Comparison of ENCODE assay signal across 12 cellular contexts in genomic region chr2:55862673-55863390, GRCh38.
DNase-seq lines count a peak whose midpoint lies in the region; ATAC-seq and TF ChIP-seq lines count a peak whose summit lies in the region.
"Had no signal": no experiment of that assay in that cellular context is flagged by ENCODE, and none has a peak within 500 bp of the region (broad histone marks: within the 10 kb centered on the region; RNA-seq: fewer than 3 reads in every experiment).

No MANE protein-coding gene starts in this region.

- no peaks in the 10 kb centered on the region for H3K27me3 ChIP-seq in foreskin keratinocyte

- ATAC-seq in foreskin keratinocyte (peak; percentile 100), HG03045 (IDR thresholded peaks at IDR 0.05; ENCODE audit: unreplicated experiment) (no peak), GM21423 (IDR thresholded peaks at IDR 0.05; ENCODE audit: unreplicated experiment) (no peak)
- no peak for ATAC-seq in activated CD8-positive, alpha-beta T cell treated with anti-CD3 and anti-CD28 coated beads, Interleukin-2, amount 10 ng/mL, durations not matched to agents 7 days and 5 days
- ATAC-seq: effector memory CD8-positive, alpha-beta T cell had no signal

- H3K4me1 Mint-ChIP-seq in immature natural killer cell: no peaks in the 10 kb centered on the region
- H3K4me1 Mint-ChIP-seq in activated CD8-positive, alpha-beta T cell treated with anti-CD3 and anti-CD28 coated beads, Interleukin-2, amount 10 ng/mL, durations not matched to agents 7 days and 5 days (ENCODE audit: low read depth): no peaks in the 10 kb centered on the region

- peaks cover 0 to 9% (median 1%) of the 10 kb centered on the region in 6 donors for H3K9me3 Mint-ChIP-seq in immature natural killer cell
- H3K9me3 Mint-ChIP-seq in activated CD8-positive, alpha-beta T cell treated with anti-CD3 and anti-CD28 coated beads, Interleukin-2, amount 10 ng/mL, durations not matched to agents 7 days and 5 days (ENCODE audit: insufficient read depth): no peaks in the 10 kb centered on the region

- DNase-seq in ELF-1 (ENCODE audit: low read depth, low spot score) (peak; percentile 6), SKM-1 (lab: John Stamatoyannopoulos, UW; ENCODE audit: unreplicated experiment) (peak; percentile 42), foreskin keratinocyte (peak; percentile 99), retinal pigment epithelial cell (ENCODE audit: low read depth) (peak; percentile 99), immature natural killer cell (no peak)
- DNase-seq in activated CD8-positive, alpha-beta T cell treated with anti-CD3 and anti-CD28 coated beads, Interleukin-2, amount 10 ng/mL, durations not matched to agents 7 days and 5 days: no peak
- DNase-seq: activated CD4-positive, alpha-beta T cell treated with anti-CD3 and anti-CD28 coated beads, Interleukin-2, amount 50 U/mL, for 1 hour; effector memory CD8-positive, alpha-beta T cell; NCI-H2029 treated with DMSO at 0.1 percent for 48 hours had no signal

- peaks cover 21% of the 10 kb centered on the region for H3K4me1 ChIP-seq in foreskin keratinocyte

- H3K27ac Mint-ChIP-seq in immature natural killer cell: no peak overlapping the region
- no peak overlapping the region for H3K27ac Mint-ChIP-seq in activated CD8-positive, alpha-beta T cell treated with anti-CD3 and anti-CD28 coated beads, Interleukin-2, amount 10 ng/mL, durations not matched to agents 7 days and 5 days
- H3K27ac Mint-ChIP-seq: effector memory CD8-positive, alpha-beta T cell had no signal

- CTCF ChIA-PET in activated CD8-positive, alpha-beta T cell treated with anti-CD3 and anti-CD28 coated beads, Interleukin-2, amount 10 ng/mL, durations not matched to agents 7 days and 5 days (lab: Charles Lee): no interaction called here

- POLR2A ChIA-PET in activated CD8-positive, alpha-beta T cell treated with anti-CD3 and anti-CD28 coated beads, Interleukin-2, amount 10 ng/mL, durations not matched to agents 7 days and 5 days (lab: Charles Lee): no interaction called here

- TF ChIP-seq CTCF in foreskin keratinocyte (conservative IDR thresholded peaks at IDR 0.05) (no peak), retinal pigment epithelial cell (conservative IDR thresholded peaks at IDR 0.05; ENCODE audit: low read depth, low read length) (no peak)

- H3K27ac ChIP-seq in foreskin keratinocyte: peak overlapping the region; percentile 83

- H3K27me3 Mint-ChIP-seq in immature natural killer cell (ENCODE audit: low read depth in 3 of 3): no peaks in the 10 kb centered on the region
- H3K27me3 Mint-ChIP-seq in activated CD8-positive, alpha-beta T cell treated with anti-CD3 and anti-CD28 coated beads, Interleukin-2, amount 10 ng/mL, durations not matched to agents 7 days and 5 days (ENCODE audit: low read depth): no peaks in the 10 kb centered on the region
- H3K27me3 Mint-ChIP-seq: effector memory CD8-positive, alpha-beta T cell; progenitor cell of endocrine pancreas had no signal

- no peak overlapping the region for H3K4me3 ChIP-seq in retinal pigment epithelial cell (ENCODE audit: low read length)

- no peak overlapping the region for H3K4me3 Mint-ChIP-seq in immature natural killer cell
- H3K4me3 Mint-ChIP-seq in activated CD8-positive, alpha-beta T cell treated with anti-CD3 and anti-CD28 coated beads, Interleukin-2, amount 10 ng/mL, durations not matched to agents 7 days and 5 days: no peak overlapping the region
- H3K4me3 Mint-ChIP-seq: effector memory CD8-positive, alpha-beta T cell had no signal

- no peaks in the 10 kb centered on the region for H3K36me3 Mint-ChIP-seq in immature natural killer cell
- H3K36me3 Mint-ChIP-seq in activated CD8-positive, alpha-beta T cell treated with anti-CD3 and anti-CD28 coated beads, Interleukin-2, amount 10 ng/mL, durations not matched to agents 7 days and 5 days (ENCODE audit: low read depth): no peaks in the 10 kb centered on the region

Comparison
In these comparisons a context has a peak if more than half of its experiments do, and no peak if none do; other contexts are left out.
1. DNase-seq: peak in ELF-1 (single experiment), SKM-1 (single experiment), foreskin keratinocyte (2 of 2) and retinal pigment epithelial cell (single experiment); none in immature natural killer cell (0 of 3) and activated CD8-positive, alpha-beta T cell treated with anti-CD3 and anti-CD28 coated beads, Interleukin-2, amount 10 ng/mL, durations not matched to agents 7 days and 5 days (single experiment).